In the genomic region with DNA sequence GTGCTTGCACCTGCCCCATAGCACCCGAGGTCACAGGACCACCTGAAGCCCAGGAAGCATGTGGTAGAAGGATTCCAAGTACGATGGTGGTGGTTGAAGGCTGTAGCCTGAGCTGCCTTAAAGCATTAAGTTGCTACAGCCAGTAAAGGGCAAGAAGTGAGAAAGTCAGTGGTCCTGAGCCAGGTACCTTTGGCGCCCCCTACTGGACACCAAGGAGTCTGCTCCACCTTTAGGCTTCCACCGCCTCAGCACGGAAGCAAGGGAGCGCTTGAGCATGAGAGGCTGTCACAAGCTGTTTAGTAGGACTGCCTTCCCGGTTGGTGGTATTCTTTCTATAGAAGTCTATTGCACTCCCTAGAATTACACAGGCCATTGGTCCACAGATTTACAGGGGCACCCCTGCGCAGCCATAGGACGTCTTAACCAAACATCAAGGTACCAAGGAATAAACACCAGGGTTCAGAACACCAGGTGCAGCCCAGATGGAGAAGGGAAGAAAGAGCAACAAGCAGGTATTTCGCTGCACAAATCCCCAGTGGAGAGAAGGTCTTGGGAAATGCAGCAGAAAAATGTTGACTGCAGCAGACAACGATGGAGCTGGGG, we compare ENCODE assay signal across 8 cellular contexts. TPM values are rescaled to one million over a fixed set of nuclear protein-coding genes. Genes with fewer than 3 reads are reported as not detected.
DNase-seq lines count a peak whose midpoint lies in the region; ATAC-seq, FAIRE-seq and TF ChIP-seq lines count a peak whose summit lies in the region.

No MANE protein-coding gene starts in this region.

- intact Hi-C loops in breast epithelium (cut with DNase I; ENCODE audit: low total_unique reads), result no loop called here

- no peaks in the 10 kb centered on the region for H3K9me3 ChIP-seq in WERI-Rb-1 (ENCODE audit: severe bottlenecking)
- H3K9me3 ChIP-seq in breast epithelium, result no peaks in the 10 kb centered on the region

- TF ChIP-seq POLR2A in GM12891 (IDR thresholded peaks at IDR 0.05; ENCODE audit: low read depth, low read length) (no peak), breast epithelium (IDR thresholded peaks at IDR 0.05) (no peak), GM18505 (IDR thresholded peaks at IDR 0.05; ENCODE audit: borderline replicate concordance, extremely low read depth, insufficient read depth, insufficient read length) (no peak)

- no peaks in the 10 kb centered on the region for H3K4me1 ChIP-seq in breast epithelium

- H3K4me3 ChIP-seq in WERI-Rb-1 (ENCODE audit: low read depth, low read length), result no peak overlapping the region
- no peak overlapping the region for H3K4me3 ChIP-seq in breast epithelium

- H3K36me3 ChIP-seq in WERI-Rb-1 (no peaks in the 10 kb centered on the region), breast epithelium (no peaks in the 10 kb centered on the region)

- peak; percentile 31 for FAIRE-seq in GM12891 (lab: Jason Lieb, UNC)

- no peak overlapping the region; the same call in 1 of the 2 replicates for H3K27ac ChIP-seq in WERI-Rb-1
- H3K27ac ChIP-seq in breast epithelium, result no peak overlapping the region

- no peak for ATAC-seq in GM18505 (IDR thresholded peaks at IDR 0.05; ENCODE audit: unreplicated experiment)

- DNase-seq in A172 (ENCODE audit: low spot score) (peak; percentile 37), GM12891 (ENCODE audit: insufficient read length, low spot score) (peak; percentile 78), NCI-H1092 (lab: John Stamatoyannopoulos, UW) (peak; percentile 28), WERI-Rb-1 (peak; percentile 87), breast epithelium (ENCODE audit: low spot score in 2 of 2) (no peak), kidney tubule cell (ENCODE audit: low spot score) (peak; percentile 70)
- peak; percentile 58 to 67 for DNase-seq in stimulated activated CD4-positive, alpha-beta T cell treated with anti-CD3 and anti-CD28 coated beads, Interleukin-4, amount 100 ng/mL, for 48 hours (ENCODE audit: low read depth in 2 of 2)

- H3K27me3 ChIP-seq in WERI-Rb-1 (ENCODE audit: insufficient read depth, low read depth, severe bottlenecking) (no peaks in the 10 kb centered on the region), breast epithelium (peaks cover 0 to 31% of the 10 kb centered on the region in 2 donors)

- TF ChIP-seq CTCF in WERI-Rb-1 (IDR thresholded peaks at IDR 0.05; ENCODE audit: low read depth, low read length) (peak; percentile 93), breast epithelium (IDR thresholded peaks at IDR 0.05) (peak in 2 of 3 donors; percentile 36 to 45)

TF ChIP-seq in GM12891, 5 proteins besides CTCF, POLR2A, EP300 and RAD21:
- TF ChIP-seq TAF1 (IDR thresholded peaks at IDR 0.05; ENCODE audit: low read depth, low read length) (no peak), POU2F2 (IDR thresholded peaks at IDR 0.05; ENCODE audit: low read depth, low read length) (no peak), PAX5 (IDR thresholded peaks at IDR 0.05; ENCODE audit: insufficient read depth, low read length, severe bottlenecking) (no peak), POLR2AphosphoS5 (IDR thresholded peaks at IDR 0.05; ENCODE audit: low read depth, low read length) (no peak), SPI1 (IDR thresholded peaks at IDR 0.05; ENCODE audit: low read depth, low read length) (no peak)

RNA-seq across cellular contexts. Expression of gene CRTAC1, which starts 2.2 kb away (rescaled TPM):
- not detected in 2 replicates for total RNA-seq in A172 (2014; rRNA removed; shearing (Covaris generic))
- not detected for polyA plus RNA-seq in GM12891 (2012; ENCODE audit: low read depth, missing spikeins)
- total RNA-seq in breast epithelium, result 1 to 10 TPM; 1.6 to 4.7 (median 1.9) TPM

Comparison
In these comparisons a context has a peak if more than half of its experiments do, and no peak if none do; other contexts are left out.
1. DNase-seq: peak in A172 (single experiment), GM12891 (single experiment), NCI-H1092 (single experiment), WERI-Rb-1 (single experiment), kidney tubule cell (single experiment) and stimulated activated CD4-positive, alpha-beta T cell treated with anti-CD3 and anti-CD28 coated beads, Interleukin-4, amount 100 ng/mL, for 48 hours (2 of 2); none in breast epithelium (0 of 2).